In the genomic region with DNA sequence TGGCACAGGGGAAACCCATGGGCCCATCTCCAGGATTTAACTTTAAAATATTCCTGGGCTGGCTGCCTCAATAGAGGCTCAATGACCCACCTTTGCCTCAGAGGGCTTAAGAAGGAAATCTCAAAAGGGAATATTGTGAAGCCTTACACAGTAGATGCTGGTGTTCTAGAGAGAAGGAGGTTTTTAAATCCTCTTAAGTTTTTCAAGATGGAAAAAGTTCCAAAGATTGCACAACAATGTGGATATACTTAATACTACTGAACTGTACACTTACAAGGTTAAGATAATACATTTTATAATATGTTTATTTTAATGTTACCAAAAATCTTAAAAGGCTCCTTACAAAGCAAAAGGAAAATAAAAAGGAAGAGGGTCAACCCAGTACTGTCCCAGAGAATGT, we compare ENCODE assay signal across 27 cellular contexts.
"Had no signal": no experiment of that assay in that cellular context is flagged by ENCODE, and none has a peak within 500 bp of the region (broad histone marks: within the 10 kb centered on the region; RNA-seq: fewer than 3 reads in every experiment).

No MANE protein-coding gene starts in this region.

- H3K36me3 ChIP-seq: ascending aorta, breast epithelium, cardiac muscle cell, gastroesophageal sphincter had no signal

- H3K4me1 ChIP-seq: ascending aorta, breast epithelium, gastroesophageal sphincter had no signal

- ATAC-seq: activated CD4-positive, alpha-beta T cell treated with anti-CD3 and anti-CD28 coated beads for 36 hours; activated CD8-positive, alpha-beta memory T cell treated with anti-CD3 and anti-CD28 coated beads, Interleukin-2, amount 10 ng/mL, durations not matched to agents 7 days and 5 days; activated CD8-positive, alpha-beta T cell treated with anti-CD3 and anti-CD28 coated beads, Interleukin-2, amount 10 ng/mL, durations not matched to agents 7 days and 5 days; activated naive CD8-positive, alpha-beta T cell treated with anti-CD3 and anti-CD28 coated beads, Interleukin-2, amount 50 U/mL, for 24 hours; esophagus mucosa; gastroesophageal sphincter had no signal

- H3K4me3 ChIP-seq: ascending aorta, breast epithelium, cardiac muscle cell, coronary artery, dorsolateral prefrontal cortex, gastroesophageal sphincter had no signal

- H3K9me3 ChIP-seq: ascending aorta, breast epithelium, gastroesophageal sphincter had no signal

- DNase-seq: activated CD4-positive, alpha-beta memory T cell treated with anti-CD3 and anti-CD28 coated beads for 36 hours; activated CD4-positive, alpha-beta T cell treated with anti-CD3 and anti-CD28 coated beads for 36 hours; activated CD4-positive, alpha-beta T cell treated with anti-CD3 and anti-CD28 coated beads, Interleukin-2, amount 10 ng/mL, durations not matched to agents 24 days and 14 days; activated CD4-positive, CD25-positive, alpha-beta regulatory T cell; activated CD4-positive, CD25-positive, alpha-beta regulatory T cell treated with anti-CD3 and anti-CD28 coated beads, Interleukin-2, amount 50 U/mL, for 72 hours; activated CD8-positive, alpha-beta memory T cell treated with anti-CD3 and anti-CD28 coated beads, Interleukin-2, amount 10 ng/mL, durations not matched to agents 7 days and 5 days; activated CD8-positive, alpha-beta memory T cell treated with anti-CD3 and anti-CD28 coated beads, Interleukin-2, amount 50 U/mL, for 4 hours; activated CD8-positive, alpha-beta T cell treated with anti-CD3 and anti-CD28 coated beads, Interleukin-2, amount 10 ng/mL, durations not matched to agents 7 days and 5 days; activated effector memory CD4-positive, alpha-beta T cell treated with anti-CD3 and anti-CD28 coated beads, Interleukin-2, amount 50 U/mL, for 16 hours; activated naive CD4-positive, alpha-beta T cell treated with anti-CD3 and anti-CD28 coated beads for 36 hours; activated naive CD8-positive, alpha-beta T cell treated with anti-CD3 and anti-CD28 coated beads for 36 hours; activated naive CD8-positive, alpha-beta T cell treated with anti-CD3 and anti-CD28 coated beads, Interleukin-2, amount 50 U/mL, for 24 hours; activated T-cell treated with anti-CD3 and anti-CD28 coated beads, Interleukin-2, amount 50 U/mL, for 1 hour; activated T-cell treated with anti-CD3 and anti-CD28 coated beads, Interleukin-2, amount 50 U/mL, for 48 hours; central memory CD4-positive, alpha-beta T cell; cerebellar nuclear complex; dorsolateral prefrontal cortex; effector memory CD4-positive, alpha-beta T cell; endodermal cell; foreskin melanocyte; T-helper 2 cell had no signal

- H3K27me3 ChIP-seq: ascending aorta, breast epithelium, cardiac muscle cell, gastroesophageal sphincter had no signal
